In the genomic region with DNA sequence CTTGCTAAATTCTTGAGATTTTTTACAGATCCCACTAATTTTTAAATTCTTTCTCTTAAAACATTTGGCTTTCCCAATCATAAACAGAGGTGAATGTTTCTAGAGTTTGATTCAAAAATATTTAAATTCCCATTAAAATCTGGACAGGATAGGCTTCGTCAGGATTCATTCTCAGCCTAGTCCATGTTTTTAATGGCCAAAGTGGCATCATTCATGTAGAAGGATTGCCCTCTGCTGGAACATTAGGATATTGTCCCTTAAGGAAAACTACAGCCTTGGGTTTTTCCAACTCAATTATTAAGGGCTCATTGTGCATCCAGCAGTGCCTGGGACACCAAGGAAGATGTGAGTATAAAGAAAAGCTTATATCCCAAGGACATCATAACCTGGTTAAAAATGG, we compare ENCODE assay signal across 8 cellular contexts.
A peak's percentile ranks its signal among the peaks of the same experiment; 100 is the strongest.
DNase-seq lines count a peak whose midpoint lies in the region; ATAC-seq and TF ChIP-seq lines count a peak whose summit lies in the region.

No MANE protein-coding gene starts in this region.

- peaks cover 15% of the 10 kb centered on the region for H3K27me3 Mint-ChIP-seq in activated T-helper 17 cell treated with anti-CD3 and anti-CD28 coated beads, Interleukin-2, amount 50 U/mL, for 72 hours
- H3K27me3 Mint-ChIP-seq in activated CD4-positive, alpha-beta T cell treated with anti-CD3 and anti-CD28 coated beads, Interleukin-2, amount 10 ng/mL, durations not matched to agents 7 days and 5 days: no peaks in the 10 kb centered on the region

- CTCF ChIA-PET in activated CD4-positive, alpha-beta T cell treated with anti-CD3 and anti-CD28 coated beads, Interleukin-2, amount 10 ng/mL, durations not matched to agents 7 days and 5 days (lab: Charles Lee): interaction anchor here (1.2 kb wide), 1 partner anchor 54 kb away, joined by 3 read pairs; no protein-coding TSS in a partner anchor

- H3K27ac ChIP-seq in liver (ENCODE audit: low read depth in 1 of 2, low read length in 2 of 2): no peak overlapping the region

- no peak overlapping the region for H3K27ac Mint-ChIP-seq in activated T-helper 17 cell treated with anti-CD3 and anti-CD28 coated beads, Interleukin-2, amount 50 U/mL, for 72 hours
- H3K27ac Mint-ChIP-seq in activated CD4-positive, alpha-beta T cell treated with anti-CD3 and anti-CD28 coated beads, Interleukin-2, amount 10 ng/mL, durations not matched to agents 7 days and 5 days: no peak overlapping the region

- H3K36me3 Mint-ChIP-seq in activated T-helper 17 cell treated with anti-CD3 and anti-CD28 coated beads, Interleukin-2, amount 50 U/mL, for 72 hours (ENCODE audit: low read depth): no peaks in the 10 kb centered on the region
- H3K36me3 Mint-ChIP-seq in activated CD4-positive, alpha-beta T cell treated with anti-CD3 and anti-CD28 coated beads, Interleukin-2, amount 10 ng/mL, durations not matched to agents 7 days and 5 days (ENCODE audit: low read depth): no peaks in the 10 kb centered on the region

- no peak overlapping the region for H3K9ac ChIP-seq in liver (ENCODE audit: low read depth in 1 of 2, low read length in 2 of 2)

- TF ChIP-seq RAD21 in liver (IDR thresholded peaks at IDR 0.05): peak; percentile 90 to 93

- ATAC-seq in GM19023 (IDR thresholded peaks at IDR 0.05; ENCODE audit: unreplicated experiment): no peak
- no peak for ATAC-seq in activated T-helper 17 cell treated with anti-CD3 and anti-CD28 coated beads, Interleukin-2, amount 50 U/mL, for 72 hours (replicated peaks)

- H3K4me3 Mint-ChIP-seq in activated T-helper 17 cell treated with anti-CD3 and anti-CD28 coated beads, Interleukin-2, amount 50 U/mL, for 72 hours: no peak overlapping the region
- H3K4me3 Mint-ChIP-seq in activated CD4-positive, alpha-beta T cell treated with anti-CD3 and anti-CD28 coated beads, Interleukin-2, amount 10 ng/mL, durations not matched to agents 7 days and 5 days: no peak overlapping the region

- no peaks in the 10 kb centered on the region for H3K9me3 Mint-ChIP-seq in activated T-helper 17 cell treated with anti-CD3 and anti-CD28 coated beads, Interleukin-2, amount 50 U/mL, for 72 hours
- H3K9me3 Mint-ChIP-seq in activated CD4-positive, alpha-beta T cell treated with anti-CD3 and anti-CD28 coated beads, Interleukin-2, amount 10 ng/mL, durations not matched to agents 7 days and 5 days: no peaks in the 10 kb centered on the region

- POLR2A ChIA-PET in activated CD4-positive, alpha-beta T cell treated with anti-CD3 and anti-CD28 coated beads, Interleukin-2, amount 10 ng/mL, durations not matched to agents 7 days and 5 days (lab: Charles Lee): no interaction called here

- H3K27me3 ChIP-seq in liver (ENCODE audit: control insufficient read depth in 4 of 4, insufficient read depth in 4 of 4, low read length in 3 of 4): no peaks in the 10 kb centered on the region

- DNase-seq in A172 (ENCODE audit: low spot score) (peak; percentile 62), GM19240 (ENCODE audit: insufficient read length, low spot score) (peak; percentile 14), NCI-H446 (lab: John Stamatoyannopoulos, UW) (peak; percentile 33 to 64), cerebellum (ENCODE audit: low spot score) (peak; percentile 41)
- DNase-seq in activated CD4-positive, alpha-beta T cell treated with anti-CD3 and anti-CD28 coated beads, Interleukin-2, amount 10 ng/mL, durations not matched to agents 7 days and 5 days: no peak

- no peak overlapping the region for H3K4me3 ChIP-seq in liver (ENCODE audit: low read depth in 1 of 3, low read length in 3 of 3)

- no peaks in the 10 kb centered on the region for H3K4me1 Mint-ChIP-seq in activated T-helper 17 cell treated with anti-CD3 and anti-CD28 coated beads, Interleukin-2, amount 50 U/mL, for 72 hours
- no peaks in the 10 kb centered on the region for H3K4me1 Mint-ChIP-seq in activated CD4-positive, alpha-beta T cell treated with anti-CD3 and anti-CD28 coated beads, Interleukin-2, amount 10 ng/mL, durations not matched to agents 7 days and 5 days

- H3K9me3 ChIP-seq in liver (ENCODE audit: control insufficient read depth in 4 of 4, low read length in 3 of 4): no peaks in the 10 kb centered on the region

- TF ChIP-seq CTCF in liver (IDR thresholded peaks at IDR 0.05; ENCODE audit: low read depth, low read length, missing input control): peak; percentile 69

- H3K36me3 ChIP-seq in liver (ENCODE audit: control insufficient read depth in 4 of 4, insufficient read depth in 3 of 4, low read depth in 1 of 4, low read length in 3 of 4): no peaks in the 10 kb centered on the region

- no peaks in the 10 kb centered on the region for H3K4me1 ChIP-seq in liver (ENCODE audit: control insufficient read depth in 4 of 4, insufficient read depth in 4 of 4, low read length in 3 of 4)

- 3% methylated on average over 1 of the region's 1 CpG for WGBS in liver

TF ChIP-seq in liver, 16 proteins besides CTCF, POLR2A, EP300 and RAD21:
- TF ChIP-seq EGR1 (IDR thresholded peaks at IDR 0.05; ENCODE audit: low read depth in 2 of 2) (no peak), SP1 (IDR thresholded peaks at IDR 0.05) (no peak), HNF4G (IDR thresholded peaks at IDR 0.05) (no peak), FOXA2 (IDR thresholded peaks at IDR 0.05) (no peak), GABPA (IDR thresholded peaks at IDR 0.05 in 1 of 2, conservative IDR thresholded peaks at IDR 0.05 in 1 of 2) (no peak), TAF1 (conservative IDR thresholded peaks at IDR 0.05) (no peak), HNF4A (conservative IDR thresholded peaks at IDR 0.05) (no peak), JUND (IDR thresholded peaks at IDR 0.05) (no peak), RXRA (IDR thresholded peaks at IDR 0.05) (no peak)
- TF ChIP-seq, protein P1, sequence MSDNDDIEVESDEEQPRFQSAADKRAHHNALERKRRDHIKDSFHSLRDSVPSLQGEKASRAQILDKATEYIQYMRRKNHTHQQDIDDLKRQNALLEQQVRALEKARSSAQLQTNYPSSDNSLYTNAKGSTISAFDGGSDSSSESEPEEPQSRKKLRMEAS (IDR thresholded peaks at IDR 0.05): no peak
- TF ChIP-seq, protein P2, sequence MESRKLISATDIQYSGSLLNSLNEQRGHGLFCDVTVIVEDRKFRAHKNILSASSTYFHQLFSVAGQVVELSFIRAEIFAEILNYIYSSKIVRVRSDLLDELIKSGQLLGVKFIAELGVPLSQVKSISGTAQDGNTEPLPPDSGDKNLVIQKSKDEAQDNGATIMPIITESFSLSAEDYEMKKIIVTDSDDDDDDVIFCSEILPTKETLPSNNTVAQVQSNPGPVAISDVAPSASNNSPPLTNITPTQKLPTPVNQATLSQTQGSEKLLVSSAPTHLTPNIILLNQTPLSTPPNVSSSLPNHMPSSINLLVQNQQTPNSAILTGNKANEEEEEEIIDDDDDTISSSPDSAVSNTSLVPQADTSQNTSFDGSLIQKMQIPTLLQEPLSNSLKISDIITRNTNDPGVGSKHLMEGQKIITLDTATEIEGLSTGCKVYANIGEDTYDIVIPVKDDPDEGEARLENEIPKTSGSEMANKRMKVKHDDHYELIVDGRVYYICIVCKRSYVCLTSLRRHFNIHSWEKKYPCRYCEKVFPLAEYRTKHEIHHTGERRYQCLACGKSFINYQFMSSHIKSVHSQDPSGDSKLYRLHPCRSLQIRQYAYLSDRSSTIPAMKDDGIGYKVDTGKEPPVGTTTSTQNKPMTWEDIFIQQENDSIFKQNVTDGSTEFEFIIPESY (IDR thresholded peaks at IDR 0.05): no peak
- TF ChIP-seq, protein P3, sequence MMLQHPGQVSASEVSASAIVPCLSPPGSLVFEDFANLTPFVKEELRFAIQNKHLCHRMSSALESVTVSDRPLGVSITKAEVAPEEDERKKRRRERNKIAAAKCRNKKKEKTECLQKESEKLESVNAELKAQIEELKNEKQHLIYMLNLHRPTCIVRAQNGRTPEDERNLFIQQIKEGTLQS (IDR thresholded peaks at IDR 0.05): no peak
- TF ChIP-seq, protein P4, sequence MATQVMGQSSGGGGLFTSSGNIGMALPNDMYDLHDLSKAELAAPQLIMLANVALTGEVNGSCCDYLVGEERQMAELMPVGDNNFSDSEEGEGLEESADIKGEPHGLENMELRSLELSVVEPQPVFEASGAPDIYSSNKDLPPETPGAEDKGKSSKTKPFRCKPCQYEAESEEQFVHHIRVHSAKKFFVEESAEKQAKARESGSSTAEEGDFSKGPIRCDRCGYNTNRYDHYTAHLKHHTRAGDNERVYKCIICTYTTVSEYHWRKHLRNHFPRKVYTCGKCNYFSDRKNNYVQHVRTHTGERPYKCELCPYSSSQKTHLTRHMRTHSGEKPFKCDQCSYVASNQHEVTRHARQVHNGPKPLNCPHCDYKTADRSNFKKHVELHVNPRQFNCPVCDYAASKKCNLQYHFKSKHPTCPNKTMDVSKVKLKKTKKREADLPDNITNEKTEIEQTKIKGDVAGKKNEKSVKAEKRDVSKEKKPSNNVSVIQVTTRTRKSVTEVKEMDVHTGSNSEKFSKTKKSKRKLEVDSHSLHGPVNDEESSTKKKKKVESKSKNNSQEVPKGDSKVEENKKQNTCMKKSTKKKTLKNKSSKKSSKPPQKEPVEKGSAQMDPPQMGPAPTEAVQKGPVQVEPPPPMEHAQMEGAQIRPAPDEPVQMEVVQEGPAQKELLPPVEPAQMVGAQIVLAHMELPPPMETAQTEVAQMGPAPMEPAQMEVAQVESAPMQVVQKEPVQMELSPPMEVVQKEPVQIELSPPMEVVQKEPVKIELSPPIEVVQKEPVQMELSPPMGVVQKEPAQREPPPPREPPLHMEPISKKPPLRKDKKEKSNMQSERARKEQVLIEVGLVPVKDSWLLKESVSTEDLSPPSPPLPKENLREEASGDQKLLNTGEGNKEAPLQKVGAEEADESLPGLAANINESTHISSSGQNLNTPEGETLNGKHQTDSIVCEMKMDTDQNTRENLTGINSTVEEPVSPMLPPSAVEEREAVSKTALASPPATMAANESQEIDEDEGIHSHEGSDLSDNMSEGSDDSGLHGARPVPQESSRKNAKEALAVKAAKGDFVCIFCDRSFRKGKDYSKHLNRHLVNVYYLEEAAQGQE (IDR thresholded peaks at IDR 0.05): no peak
